Comparison of ENCODE assay signal across 10 cellular contexts in genomic region chr14:100677152-100677924, GRCh38. TPM values are rescaled to one million over a fixed set of nuclear protein-coding genes. Genes with fewer than 3 reads are reported as not detected.
DNase-seq lines count a peak whose midpoint lies in the region; ATAC-seq, FAIRE-seq and TF ChIP-seq lines count a peak whose summit lies in the region.
"Had no signal": no experiment of that assay in that cellular context is flagged by ENCODE, and none has a peak within 500 bp of the region (broad histone marks: within the 10 kb centered on the region; RNA-seq: fewer than 3 reads in every experiment).

No MANE protein-coding gene starts in this region.

- no peaks in the 10 kb centered on the region for H3K9me3 Mint-ChIP-seq in stimulated activated memory B cell treated with anti-CD40 and anti-IgM and Interleukin-4, amounts not matched to agents 10 μg/mL and 1 μg/mL and 100 μg/mL, for 72 hours
- H3K9me3 Mint-ChIP-seq in activated T-helper 2 cell treated with anti-CD3 and anti-CD28 coated beads, Interferon-gamma antibody, Interleukin-2, Interleukin-4, amounts not matched to agents 10 μg/mL and 5 μg/mL and 100 μg/mL, durations not matched to agents 14 hours and 24 hours and 36 hours = no peaks in the 10 kb centered on the region

- H3K4me2 ChIP-seq in BLaER1 treated with 17β-estradiol and CSF1 and Interleukin-3, amounts not matched to agents 10 nM and 100 nM = peak overlapping the region; percentile 67 to 91 (median 78)
- H3K4me2 ChIP-seq in endothelial cell of umbilical vein (ENCODE audit: insufficient read depth, low read length) = peak overlapping the region; percentile 26

- intact Hi-C loops in endothelial cell of umbilical vein (cut with micrococcal nuclease) = no loop called here
- intact Hi-C loops in activated T-helper 2 cell treated with anti-CD3 and anti-CD28 coated beads, Interferon-gamma antibody, Interleukin-2, Interleukin-4, amounts not matched to agents 10 μg/mL and 5 μg/mL and 100 μg/mL, durations not matched to agents 14 hours and 24 hours and 36 hours (cut with micrococcal nuclease) = no loop called here

- H3K36me3 Mint-ChIP-seq in stimulated activated memory B cell treated with anti-CD40 and anti-IgM and Interleukin-4, amounts not matched to agents 10 μg/mL and 1 μg/mL and 100 μg/mL, for 72 hours = no peaks in the 10 kb centered on the region
- no peaks in the 10 kb centered on the region for H3K36me3 Mint-ChIP-seq in activated T-helper 2 cell treated with anti-CD3 and anti-CD28 coated beads, Interferon-gamma antibody, Interleukin-2, Interleukin-4, amounts not matched to agents 10 μg/mL and 5 μg/mL and 100 μg/mL, durations not matched to agents 14 hours and 24 hours and 36 hours (ENCODE audit: low read depth)

- ATAC-seq in GM21528 (IDR thresholded peaks at IDR 0.05; ENCODE audit: low FRiP score, unreplicated experiment) = no peak
- no peak for ATAC-seq in stimulated activated memory B cell treated with anti-CD40 and anti-IgM and Interleukin-4, amounts not matched to agents 10 μg/mL and 1 μg/mL and 100 μg/mL, for 72 hours

- H3K27me3 Mint-ChIP-seq in stimulated activated memory B cell treated with anti-CD40 and anti-IgM and Interleukin-4, amounts not matched to agents 10 μg/mL and 1 μg/mL and 100 μg/mL, for 72 hours = peaks cover 48% of the 10 kb centered on the region
- peaks cover 23% of the 10 kb centered on the region for H3K27me3 Mint-ChIP-seq in activated T-helper 2 cell treated with anti-CD3 and anti-CD28 coated beads, Interferon-gamma antibody, Interleukin-2, Interleukin-4, amounts not matched to agents 10 μg/mL and 5 μg/mL and 100 μg/mL, durations not matched to agents 14 hours and 24 hours and 36 hours (ENCODE audit: low read depth)

- POLR2A ChIA-PET in endothelial cell of umbilical vein (lab: Charles Lee) = interaction anchor here (2.7 kb wide), 1 partner anchor 16 kb away, joined by 8 read pairs; no protein-coding TSS in a partner anchor

- H3K4me1 Mint-ChIP-seq in stimulated activated memory B cell treated with anti-CD40 and anti-IgM and Interleukin-4, amounts not matched to agents 10 μg/mL and 1 μg/mL and 100 μg/mL, for 72 hours = peaks cover 6% of the 10 kb centered on the region
- no peaks in the 10 kb centered on the region for H3K4me1 Mint-ChIP-seq in activated T-helper 2 cell treated with anti-CD3 and anti-CD28 coated beads, Interferon-gamma antibody, Interleukin-2, Interleukin-4, amounts not matched to agents 10 μg/mL and 5 μg/mL and 100 μg/mL, durations not matched to agents 14 hours and 24 hours and 36 hours (ENCODE audit: low read depth)

- H3K27ac ChIP-seq in BLaER1 treated with 17β-estradiol and CSF1 and Interleukin-3, amounts not matched to agents 10 nM and 100 nM = peak overlapping the region in 8 of 11 experiments; percentile 18 to 78 (median 61); a peak in 13 of 22 replicates
- H3K27ac ChIP-seq in endothelial cell of umbilical vein (ENCODE audit: insufficient read depth, low read depth, low read length) (no peak overlapping the region), muscle layer of colon (ENCODE audit: low read depth, low read length) (peak overlapping the region; percentile 27)

- H3K4me1 ChIP-seq in BLaER1 treated with 17β-estradiol and CSF1 and Interleukin-3, amounts not matched to agents 10 nM and 100 nM = peaks cover 24 to 61% (median 41%) of the 10 kb centered on the region in 10 experiments
- peaks cover 8% of the 10 kb centered on the region for H3K4me1 ChIP-seq in endothelial cell of umbilical vein (ENCODE audit: control insufficient read depth, extremely low read depth, insufficient read depth, low read length)
- H3K4me1 ChIP-seq in muscle layer of colon (ENCODE audit: insufficient read depth, low read length) = peaks cover 43% of the 10 kb centered on the region

- H3K27me3 ChIP-seq in BLaER1 treated with 17β-estradiol and CSF1 and Interleukin-3, amounts not matched to agents 10 nM and 100 nM = peaks cover 4 to 34% (median 18%) of the 10 kb centered on the region in 11 experiments; a peak in 12 of 22 replicates
- H3K27me3 ChIP-seq in endothelial cell of umbilical vein (ENCODE audit: control insufficient read depth in 2 of 2, insufficient read depth in 2 of 2, low read length in 2 of 2) (peaks cover 0 to 2% of the 10 kb centered on the region in 2 experiments), muscle layer of colon (ENCODE audit: control insufficient read depth in 1 of 2, insufficient read depth in 2 of 2, low read length in 2 of 2) (peaks cover 0 to 8% of the 10 kb centered on the region in 2 donors)

- no peaks in the 10 kb centered on the region for H3K9me1 ChIP-seq in endothelial cell of umbilical vein (replicated peaks; ENCODE audit: control insufficient read depth, extremely low read depth, insufficient read depth, low read length)

- peak overlapping the region; percentile 73 for H2AFZ ChIP-seq in endothelial cell of umbilical vein (ENCODE audit: low read depth, low read length)

- no peak for FAIRE-seq in endothelial cell of umbilical vein (lab: Jason Lieb, UNC)

- no peak for TF ChIP-seq POLR2A in endothelial cell of umbilical vein (IDR thresholded peaks at IDR 0.05; ENCODE audit: low read depth, low read length)

- no peak overlapping the region for H3K27ac Mint-ChIP-seq in stimulated activated memory B cell treated with anti-CD40 and anti-IgM and Interleukin-4, amounts not matched to agents 10 μg/mL and 1 μg/mL and 100 μg/mL, for 72 hours
- H3K27ac Mint-ChIP-seq in activated T-helper 2 cell treated with anti-CD3 and anti-CD28 coated beads, Interferon-gamma antibody, Interleukin-2, Interleukin-4, amounts not matched to agents 10 μg/mL and 5 μg/mL and 100 μg/mL, durations not matched to agents 14 hours and 24 hours and 36 hours = no peak overlapping the region

- H3K36me3 ChIP-seq in BLaER1 treated with 17β-estradiol and CSF1 and Interleukin-3, amounts not matched to agents 10 nM and 100 nM = no peaks in the 10 kb centered on the region
- H3K36me3 ChIP-seq in endothelial cell of umbilical vein (ENCODE audit: control insufficient read depth in 2 of 2, extremely low read depth in 1 of 2, insufficient read depth in 2 of 2, low read length in 2 of 2) = no peaks in the 10 kb centered on the region
- no peaks in the 10 kb centered on the region for H3K36me3 ChIP-seq in muscle layer of colon (ENCODE audit: insufficient read depth, low read length)

- no TSS peak for BruUV-seq in endothelial cell of umbilical vein (replicated peaks; lab: Mats Ljungman, UMichigan)

- peak overlapping the region in 10 of 11 experiments; percentile 6 to 59 (median 38); a peak in 10 of 22 replicates for H3K9ac ChIP-seq in BLaER1 treated with 17β-estradiol and CSF1 and Interleukin-3, amounts not matched to agents 10 nM and 100 nM
- H3K9ac ChIP-seq in endothelial cell of umbilical vein (replicated peaks; ENCODE audit: extremely low read depth, insufficient read depth, low read length) (no peak overlapping the region), muscle layer of colon (ENCODE audit: low read length) (no peak overlapping the region)

- no peak for TF ChIP-seq CTCF in endothelial cell of umbilical vein (IDR thresholded peaks at IDR 0.05; ENCODE audit: extremely low read depth in 1 of 2, insufficient read depth in 1 of 2, low read depth in 1 of 2, low read length in 2 of 2)

- H3K9me3 ChIP-seq in BLaER1 treated with 17β-estradiol and CSF1 and Interleukin-3, amounts not matched to agents 10 nM and 100 nM (replicated peaks in 1 of 11) = no peaks in the 10 kb centered on the region
- H3K9me3 ChIP-seq in endothelial cell of umbilical vein (replicated peaks; ENCODE audit: control insufficient read depth, insufficient read depth, low read length) = no peaks in the 10 kb centered on the region
- no peaks in the 10 kb centered on the region for H3K9me3 ChIP-seq in muscle layer of colon (ENCODE audit: low read length)

- CTCF ChIA-PET in endothelial cell of umbilical vein (lab: Charles Lee) = interaction anchor here (1.2 to 2.7 kb wide), 9 partner anchors 12 to 293 kb away, joined by 3 to 11 read pairs (median 4); no protein-coding TSS in a partner anchor

- no peak overlapping the region for H3K4me3 ChIP-seq in BLaER1 treated with 17β-estradiol and CSF1 and Interleukin-3, amounts not matched to agents 10 nM and 100 nM
- H3K4me3 ChIP-seq in endothelial cell of umbilical vein (replicated peaks in 1 of 3; ENCODE audit: insufficient read depth in 1 of 3, low read depth in 1 of 3, low read length in 3 of 3) (no peak overlapping the region), muscle layer of colon (ENCODE audit: low read depth in 1 of 2, low read length in 2 of 2) (peak overlapping the region in 1 of 2 donors; percentile 8)

- dilution Hi-C loops in endothelial cell of umbilical vein (cut with MboI; ENCODE audit: extremely low pct_ligation_motif_present, low sequenced_read_pairs) = no loop called here

- peaks cover 0 to 5% (median 0%) of the 10 kb centered on the region in 11 experiments; a peak in 1 of 22 replicates for H4K20me1 ChIP-seq in BLaER1 treated with 17β-estradiol and CSF1 and Interleukin-3, amounts not matched to agents 10 nM and 100 nM
- H4K20me1 ChIP-seq in endothelial cell of umbilical vein (replicated peaks; ENCODE audit: control insufficient read depth, extremely low read depth, insufficient read depth, low read length) = no peaks in the 10 kb centered on the region

- DNase-seq in NCI-H1092 (lab: John Stamatoyannopoulos, UW) = peak; percentile 33
- no peak for DNase-seq in endothelial cell of umbilical vein (ENCODE audit: low read depth, low spot score)
- DNase-seq in globus pallidus (ENCODE audit: low spot score) = no peak
- no peak for DNase-seq in activated T-helper 2 cell treated with anti-CD3 and anti-CD28 coated beads, Interferon-gamma antibody, Interleukin-2, Interleukin-4, amounts not matched to agents 10 μg/mL and 5 μg/mL and 100 μg/mL, durations not matched to agents 14 hours and 24 hours and 36 hours (ENCODE audit: low spot score)

- H3K4me3 Mint-ChIP-seq in stimulated activated memory B cell treated with anti-CD40 and anti-IgM and Interleukin-4, amounts not matched to agents 10 μg/mL and 1 μg/mL and 100 μg/mL, for 72 hours = no peak overlapping the region
- no peak overlapping the region for H3K4me3 Mint-ChIP-seq in activated T-helper 2 cell treated with anti-CD3 and anti-CD28 coated beads, Interferon-gamma antibody, Interleukin-2, Interleukin-4, amounts not matched to agents 10 μg/mL and 5 μg/mL and 100 μg/mL, durations not matched to agents 14 hours and 24 hours and 36 hours (ENCODE audit: low read depth)

- no peaks in the 10 kb centered on the region for H3K79me2 ChIP-seq in endothelial cell of umbilical vein (ENCODE audit: control insufficient read depth, insufficient read depth, low read length)

RNA-seq across cellular contexts. Expression of gene DLK1, which starts 49.4 kb away (rescaled TPM):
- total RNA-seq in endothelial cell of umbilical vein = not detected in 2 replicates
- polyA plus RNA-seq in endothelial cell of umbilical vein = not detected in 2 replicates
- not detected in 2 replicates for polyA plus RNA-seq in endothelial cell of umbilical vein (2011; cell fraction: cytosol; rRNA removed)
- not detected in 2 replicates for polyA plus RNA-seq in endothelial cell of umbilical vein (2011; cell fraction: nucleus; rRNA removed)
- not detected in 2 replicates for polyA plus RNA-seq in endothelial cell of umbilical vein (2012)
- polyA minus RNA-seq in endothelial cell of umbilical vein = 8.3 and 11.2 TPM in 2 replicates
- polyA minus RNA-seq in endothelial cell of umbilical vein (2011; cell fraction: cytosol; rRNA and poly(A)+ RNA removed) = not detected
- not detected in 2 replicates for polyA minus RNA-seq in endothelial cell of umbilical vein (2011; cell fraction: nucleus; rRNA and poly(A)+ RNA removed)
- not detected in 2 replicates for total RNA-seq in activated T-helper 2 cell treated with anti-CD3 and anti-CD28 coated beads, Interferon-gamma antibody, Interleukin-2, Interleukin-4, amounts not matched to agents 10 μg/mL and 5 μg/mL and 100 μg/mL, durations not matched to agents 14 hours and 24 hours and 36 hours
- total RNA-seq: HT1080; T-helper 1 cell treated with Interleukin-12 subunit alpha and Interleukin-12 subunit beta and Interleukin-4 antibody, amounts not matched to agents 30 ng/mL and 1 ng/mL, for 36 hours had no signal

Comparison
In these comparisons a context has a peak if more than half of its experiments do, and no peak if none do; other contexts are left out.
1. H3K9ac ChIP-seq: peak in BLaER1 treated with 17β-estradiol and CSF1 and Interleukin-3, amounts not matched to agents 10 nM and 100 nM (10 of 11); none in endothelial cell of umbilical vein (single experiment) and muscle layer of colon (single experiment).